ENCODE assay signal across 1 cellular context in genomic region chr1:64623750-64624445, GRCh38.
TF ChIP-seq lines count a peak whose summit lies in the region.

No MANE protein-coding gene starts in this region.

TF ChIP-seq in SK-N-SH, 30 proteins besides CTCF, POLR2A, EP300 and RAD21 (continued from another document):
- peak; percentile 56 for TF ChIP-seq PBX3 (IDR thresholded peaks at IDR 0.05)
- TF ChIP-seq USF2 (IDR thresholded peaks at IDR 0.05; ENCODE audit: borderline replicate concordance, low read depth, low read length): no peak
- no peak for TF ChIP-seq CHD2 (IDR thresholded peaks at IDR 0.05; ENCODE audit: low read length, partially characterized antibody)
- TF ChIP-seq MXI1 (IDR thresholded peaks at IDR 0.05; ENCODE audit: low read depth, low read length): peak; percentile 12; the same call in 1 of the 2 replicates
- TF ChIP-seq ELF1 (IDR thresholded peaks at IDR 0.05): no peak
- TF ChIP-seq IRF3 (IDR thresholded peaks at IDR 0.05; ENCODE audit: low read depth, low read length): no peak
- no peak for TF ChIP-seq SMC3 (IDR thresholded peaks at IDR 0.05; ENCODE audit: low read depth, low read length)
- no peak for TF ChIP-seq FOXM1 (IDR thresholded peaks at IDR 0.05; ENCODE audit: low read depth)
